In genomic region chr1:96521994-96522760, GRCh38 we compare ENCODE assay signal across 16 cellular contexts.
DNase-seq lines count a peak whose midpoint lies in the region; ATAC-seq and TF ChIP-seq lines count a peak whose summit lies in the region.
"Had no signal": no experiment of that assay in that cellular context is flagged by ENCODE, and none has a peak within 500 bp of the region (broad histone marks: within the 10 kb centered on the region; RNA-seq: fewer than 3 reads in every experiment).

No MANE protein-coding gene starts in this region.

- H3K4me3 ChIP-seq in GM23248 (no peak overlapping the region), Panc1 (ENCODE audit: low read depth in 2 of 2, low read length in 2 of 2) (no peak overlapping the region), osteoblast (ENCODE audit: insufficient read depth, low read length) (no peak overlapping the region), right cardiac atrium (ENCODE audit: low read length) (no peak overlapping the region)
- H3K4me3 ChIP-seq: BLaER1 had no signal

- POLR2A ChIA-PET in Panc1 (lab: Charles Lee) = no interaction called here

- H3K4me1 Mint-ChIP-seq in activated T-helper 2 cell treated with anti-CD3 and anti-CD28 coated beads, Interferon-gamma antibody, Interleukin-2, Interleukin-4, amounts not matched to agents 10 μg/mL and 5 μg/mL and 100 μg/mL, durations not matched to agents 14 hours and 24 hours and 36 hours (ENCODE audit: low read depth) = no peaks in the 10 kb centered on the region
- H3K4me1 Mint-ChIP-seq: activated naive CD8-positive, alpha-beta T cell treated with anti-CD3 and anti-CD28 coated beads for 36 hours; stimulated activated effector memory CD8-positive, alpha-beta T cell treated with anti-CD3 and anti-CD28 coated beads, Interleukin-12 subunit alpha, Interleukin-12 subunit beta, amount 100 ng/mL, for 72 hours had no signal

- no peaks in the 10 kb centered on the region for H3K27me3 ChIP-seq in GM23248 (replicated peaks; ENCODE audit: insufficient read depth)
- no peaks in the 10 kb centered on the region for H3K27me3 ChIP-seq in Panc1 (ENCODE audit: control insufficient read depth, insufficient read depth, low read length)
- no peaks in the 10 kb centered on the region for H3K27me3 ChIP-seq in osteoblast (ENCODE audit: insufficient read depth, low read length)
- no peaks in the 10 kb centered on the region for H3K27me3 ChIP-seq in right cardiac atrium (ENCODE audit: control insufficient read depth, insufficient read depth)
- H3K27me3 ChIP-seq: BLaER1 had no signal

- H4K20me1 ChIP-seq in GM23248 (ENCODE audit: insufficient read depth) (no peaks in the 10 kb centered on the region), osteoblast (ENCODE audit: insufficient read depth, low read length) (no peaks in the 10 kb centered on the region)
- H4K20me1 ChIP-seq: BLaER1 had no signal

- BruUV-seq in Panc1 (replicated peaks; lab: Mats Ljungman, UMichigan) = no TSS peak

- H3K27me3 Mint-ChIP-seq in activated T-helper 2 cell treated with anti-CD3 and anti-CD28 coated beads, Interferon-gamma antibody, Interleukin-2, Interleukin-4, amounts not matched to agents 10 μg/mL and 5 μg/mL and 100 μg/mL, durations not matched to agents 14 hours and 24 hours and 36 hours (ENCODE audit: low read depth) = no peaks in the 10 kb centered on the region
- H3K27me3 Mint-ChIP-seq: activated naive CD8-positive, alpha-beta T cell treated with anti-CD3 and anti-CD28 coated beads for 36 hours had no signal

- peaks cover 8% of the 10 kb centered on the region for H3K9me3 Mint-ChIP-seq in activated T-helper 2 cell treated with anti-CD3 and anti-CD28 coated beads, Interferon-gamma antibody, Interleukin-2, Interleukin-4, amounts not matched to agents 10 μg/mL and 5 μg/mL and 100 μg/mL, durations not matched to agents 14 hours and 24 hours and 36 hours

- H3K4me2 ChIP-seq in GM23248 (ENCODE audit: unreplicated experiment) (peak overlapping the region; percentile 19), osteoblast (ENCODE audit: insufficient read depth, low read length) (no peak overlapping the region)
- H3K4me2 ChIP-seq: BLaER1 had no signal

- H3K9me3 ChIP-seq in GM23248 (ENCODE audit: low read depth) = no peaks in the 10 kb centered on the region
- H3K9me3 ChIP-seq in Panc1 (ENCODE audit: control insufficient read depth, insufficient read depth, low read depth, low read length) = no peaks in the 10 kb centered on the region
- no peaks in the 10 kb centered on the region for H3K9me3 ChIP-seq in osteoblast (ENCODE audit: low read depth, low read length)
- no peaks in the 10 kb centered on the region for H3K9me3 ChIP-seq in right cardiac atrium (ENCODE audit: control insufficient read depth, low read length)
- H3K9me3 ChIP-seq: BLaER1 had no signal

- DNase-seq in GM23248 = peak; percentile 71
- DNase-seq in Panc1 (ENCODE audit: low read depth, low spot score) = peak; percentile 25
- DNase-seq in epithelial cell of prostate (ENCODE audit: low read depth, low spot score) = peak; percentile 22
- DNase-seq in osteoblast (ENCODE audit: insufficient read length, low spot score, missing footprints) = no peak
- DNase-seq in NCI-H2196 (lab: John Stamatoyannopoulos, UW; ENCODE audit: unreplicated experiment) = no peak
- no peak for DNase-seq in right cardiac atrium
- no peak for DNase-seq in activated T-helper 2 cell treated with anti-CD3 and anti-CD28 coated beads, Interferon-gamma antibody, Interleukin-2, Interleukin-4, amounts not matched to agents 10 μg/mL and 5 μg/mL and 100 μg/mL, durations not matched to agents 14 hours and 24 hours and 36 hours (ENCODE audit: low spot score)
- DNase-seq: activated naive CD8-positive, alpha-beta T cell treated with anti-CD3 and anti-CD28 coated beads for 36 hours; left cardiac atrium; stimulated activated CD4-positive, alpha-beta T cell treated with anti-CD3 and anti-CD28 coated beads, Interleukin-2, amount 100 ng/mL, for 48 hours; WERI-Rb-1 had no signal

- H3K4me3 Mint-ChIP-seq in activated T-helper 2 cell treated with anti-CD3 and anti-CD28 coated beads, Interferon-gamma antibody, Interleukin-2, Interleukin-4, amounts not matched to agents 10 μg/mL and 5 μg/mL and 100 μg/mL, durations not matched to agents 14 hours and 24 hours and 36 hours (ENCODE audit: low read depth) = no peak overlapping the region
- H3K4me3 Mint-ChIP-seq: activated naive CD8-positive, alpha-beta T cell treated with anti-CD3 and anti-CD28 coated beads for 36 hours; stimulated activated effector memory CD8-positive, alpha-beta T cell treated with anti-CD3 and anti-CD28 coated beads, Interleukin-12 subunit alpha, Interleukin-12 subunit beta, amount 100 ng/mL, for 72 hours had no signal

- no peak for TF ChIP-seq CTCF in Panc1 (IDR thresholded peaks at IDR 0.05)
- no peak for TF ChIP-seq CTCF in osteoblast (IDR thresholded peaks at IDR 0.05; ENCODE audit: extremely low read depth, low read depth, low read length)

- no peak overlapping the region for H3K27ac Mint-ChIP-seq in activated T-helper 2 cell treated with anti-CD3 and anti-CD28 coated beads, Interferon-gamma antibody, Interleukin-2, Interleukin-4, amounts not matched to agents 10 μg/mL and 5 μg/mL and 100 μg/mL, durations not matched to agents 14 hours and 24 hours and 36 hours
- H3K27ac Mint-ChIP-seq: activated naive CD8-positive, alpha-beta T cell treated with anti-CD3 and anti-CD28 coated beads for 36 hours; stimulated activated effector memory CD8-positive, alpha-beta T cell treated with anti-CD3 and anti-CD28 coated beads, Interleukin-12 subunit alpha, Interleukin-12 subunit beta, amount 100 ng/mL, for 72 hours had no signal

- in situ Hi-C loops in GM23248 (cut with MboI) = no loop called here
- in situ Hi-C loops in Panc1 (cut with HindIII; ENCODE audit: low pct_unique_long_range_greater_than_20kb, low sequenced_read_pairs) = no loop called here

- H3K36me3 ChIP-seq in GM23248 (ENCODE audit: low read depth) (no peaks in the 10 kb centered on the region), Panc1 (ENCODE audit: control insufficient read depth, insufficient read depth, low read length) (no peaks in the 10 kb centered on the region), osteoblast (ENCODE audit: insufficient read depth, low read length) (no peaks in the 10 kb centered on the region)
- H3K36me3 ChIP-seq: BLaER1, WERI-Rb-1 had no signal

- H3K36me3 Mint-ChIP-seq in activated T-helper 2 cell treated with anti-CD3 and anti-CD28 coated beads, Interferon-gamma antibody, Interleukin-2, Interleukin-4, amounts not matched to agents 10 μg/mL and 5 μg/mL and 100 μg/mL, durations not matched to agents 14 hours and 24 hours and 36 hours (ENCODE audit: low read depth) = no peaks in the 10 kb centered on the region
- H3K36me3 Mint-ChIP-seq: activated naive CD8-positive, alpha-beta T cell treated with anti-CD3 and anti-CD28 coated beads for 36 hours; stimulated activated effector memory CD8-positive, alpha-beta T cell treated with anti-CD3 and anti-CD28 coated beads, Interleukin-12 subunit alpha, Interleukin-12 subunit beta, amount 100 ng/mL, for 72 hours had no signal

- WGBS in GM23248 (ENCODE audit: low coverage in 1 of 2, low lambda C conversion rate in 2 of 2, missing lambda C conversion rate in 2 of 2), 2 experiments = 69% methylated on average over 2 of the region's 2 CpGs
- WGBS in right cardiac atrium = 92% methylated on average over 2 of the region's 2 CpGs

- H3K79me2 ChIP-seq in GM23248 (ENCODE audit: insufficient read depth) (no peaks in the 10 kb centered on the region), osteoblast (ENCODE audit: insufficient read depth, low read length) (no peaks in the 10 kb centered on the region)

- peak; percentile 86 for ATAC-seq in Panc1
- no peak for ATAC-seq in right cardiac atrium
- ATAC-seq in GM21786 (IDR thresholded peaks at IDR 0.05; ENCODE audit: unreplicated experiment) = no peak
- ATAC-seq: left cardiac atrium; SK-N-SH treated with all-trans-retinoic acid at 6 μM for 48 hours; stimulated activated effector memory CD8-positive, alpha-beta T cell treated with anti-CD3 and anti-CD28 coated beads, Interleukin-12 subunit alpha, Interleukin-12 subunit beta, amount 100 ng/mL, for 72 hours had no signal

- H2AFZ ChIP-seq in GM23248 (0 out of 2 replicates have a peak overlapping the region, but pooled peaks have one; percentile 10), osteoblast (ENCODE audit: low read length) (no peak overlapping the region)

- CTCF ChIA-PET in Panc1 (lab: Charles Lee) = no interaction called here

- no peak overlapping the region for H3K9ac ChIP-seq in GM23248
- H3K9ac ChIP-seq: BLaER1 had no signal

- intact Hi-C loops in Panc1 (cut with micrococcal nuclease; ENCODE audit: unreplicated experiment) = no loop called here
- intact Hi-C loops in right cardiac atrium (cut with DNase I) = no loop called here
- intact Hi-C loops in activated T-helper 2 cell treated with anti-CD3 and anti-CD28 coated beads, Interferon-gamma antibody, Interleukin-2, Interleukin-4, amounts not matched to agents 10 μg/mL and 5 μg/mL and 100 μg/mL, durations not matched to agents 14 hours and 24 hours and 36 hours (cut with micrococcal nuclease) = no loop called here

- H3K27ac ChIP-seq in GM23248 (peak overlapping the region; percentile 27), Panc1 (ENCODE audit: low read length) (no peak overlapping the region), epithelial cell of prostate (no peak overlapping the region), osteoblast (ENCODE audit: low read depth, low read length) (peak overlapping the region; percentile 30), right cardiac atrium (ENCODE audit: low read length) (no peak overlapping the region)
- H3K27ac ChIP-seq: BLaER1, HL-60, WERI-Rb-1 had no signal

- peaks cover 25% of the 10 kb centered on the region for H3F3A ChIP-seq in GM23248 (ENCODE audit: insufficient read depth)

- H3K4me1 ChIP-seq in GM23248 (ENCODE audit: insufficient read depth) (peaks cover 25% of the 10 kb centered on the region), Panc1 (ENCODE audit: control insufficient read depth, insufficient read depth, low read length) (no peaks in the 10 kb centered on the region), osteoblast (ENCODE audit: insufficient read depth, low read length) (peaks cover 30% of the 10 kb centered on the region), right cardiac atrium (ENCODE audit: control insufficient read depth, insufficient read depth, low read length) (no peaks in the 10 kb centered on the region)
- H3K4me1 ChIP-seq: BLaER1 had no signal

- no peaks in the 10 kb centered on the region for H3K9me2 ChIP-seq in GM23248 (ENCODE audit: insufficient read depth)

Comparison
In these comparisons a context has a peak if more than half of its experiments do, and no peak if none do; other contexts are left out.
1. DNase-seq: peak in GM23248 (single experiment), Panc1 (single experiment) and epithelial cell of prostate (single experiment); none in osteoblast (single experiment), NCI-H2196 (single experiment), right cardiac atrium (0 of 3) and activated T-helper 2 cell treated with anti-CD3 and anti-CD28 coated beads, Interferon-gamma antibody, Interleukin-2, Interleukin-4, amounts not matched to agents 10 μg/mL and 5 μg/mL and 100 μg/mL, durations not matched to agents 14 hours and 24 hours and 36 hours (single experiment).
2. H3K27ac ChIP-seq: peak in GM23248 (single experiment) and osteoblast (single experiment); none in Panc1 (single experiment), epithelial cell of prostate (single experiment) and right cardiac atrium (single experiment).